ENCODE assay signal across 1 cellular context in the genomic region with DNA sequence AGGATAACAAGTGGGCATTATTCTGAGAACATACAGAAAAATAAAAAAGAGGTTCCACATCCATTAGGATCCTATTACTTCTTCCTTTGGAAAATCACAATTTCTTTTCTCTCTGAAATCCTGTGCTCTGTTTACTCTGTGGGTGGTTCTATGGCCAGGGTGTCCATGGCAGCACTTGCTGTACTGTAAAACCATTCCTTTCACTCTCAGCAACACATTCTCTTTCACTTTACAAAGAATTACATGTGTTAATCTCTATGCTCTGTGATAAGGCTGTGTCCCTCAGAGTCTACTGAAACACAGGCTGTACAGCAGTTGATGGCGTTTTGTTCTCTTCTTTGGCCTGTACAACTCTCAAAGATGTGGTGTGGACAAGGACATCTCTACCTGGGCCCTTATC.
TF ChIP-seq lines count a peak whose summit lies in the region.

No MANE protein-coding gene starts in this region.

TF ChIP-seq in HepG2, 621 proteins besides CTCF, POLR2A, EP300 and RAD21 (continued from another document):
- TF ChIP-seq FOXO1 (CRISPR knock-in tag; IDR thresholded peaks at IDR 0.05) (no peak), ZNF792 (CRISPR knock-in tag; IDR thresholded peaks at IDR 0.05) (no peak), ZNF253 (CRISPR knock-in tag; IDR thresholded peaks at IDR 0.05; ENCODE audit: borderline replicate concordance) (no peak), CREM (IDR thresholded peaks at IDR 0.05) (no peak), CREM (CRISPR knock-in tag; IDR thresholded peaks at IDR 0.05) (no peak), SMAD3 (CRISPR knock-in tag; IDR thresholded peaks at IDR 0.05) (no peak), ZNF24 (IDR thresholded peaks at IDR 0.05) (no peak), ZNF343 (CRISPR knock-in tag; IDR thresholded peaks at IDR 0.05) (no peak), NAIF1 (CRISPR knock-in tag; IDR thresholded peaks at IDR 0.05; ENCODE audit: borderline replicate concordance) (no peak), ZNF136 (CRISPR knock-in tag; IDR thresholded peaks at IDR 0.05; ENCODE audit: low read depth) (no peak), ZNF850 (CRISPR knock-in tag; conservative IDR thresholded peaks at IDR 0.05) (no peak), PATZ1 (CRISPR knock-in tag; IDR thresholded peaks at IDR 0.05) (no peak), ZNF460 (CRISPR knock-in tag; IDR thresholded peaks at IDR 0.05; ENCODE audit: borderline replicate concordance) (no peak)
TF ChIP-seq in HepG2: peak in this region for 0.
